In the genomic region with DNA sequence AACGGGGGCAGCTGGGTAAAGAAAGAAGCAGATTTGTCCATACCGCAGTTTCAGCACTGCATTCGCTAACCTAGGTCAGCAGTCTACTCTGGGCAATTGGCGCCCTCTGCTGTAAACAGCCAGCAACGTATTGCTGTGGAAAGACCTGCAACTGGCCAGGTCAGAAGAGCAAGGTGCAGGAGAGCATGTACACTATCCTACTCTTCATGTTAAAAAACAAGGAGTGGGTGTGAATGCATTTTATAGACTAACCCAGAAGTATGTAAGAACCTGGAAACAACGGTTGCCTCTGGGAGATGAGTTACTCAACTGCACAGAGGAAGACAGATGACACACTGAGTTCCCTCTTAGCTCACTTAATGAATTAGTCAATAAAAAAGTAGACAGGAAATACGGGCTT, we compare ENCODE assay signal across 8 cellular contexts. TPM values are rescaled to one million over a fixed set of nuclear protein-coding genes. Genes with fewer than 3 reads are reported as not detected.
A peak's percentile ranks its signal among the peaks of the same experiment; 100 is the strongest.
DNase-seq lines count a peak whose midpoint lies in the region; ATAC-seq and TF ChIP-seq lines count a peak whose summit lies in the region.

No MANE protein-coding gene starts in this region.

- H2AFZ ChIP-seq in HCT116 (ENCODE audit: low read depth, low read length, poor library complexity, severe bottlenecking) = no peak overlapping the region
- no peak overlapping the region for H2AFZ ChIP-seq in MM.1S (ENCODE audit: low read length)

- peaks cover 53% of the 10 kb centered on the region for H3K36me3 Mint-ChIP-seq in activated naive CD8-positive, alpha-beta T cell treated with anti-CD3 and anti-CD28 coated beads, Interleukin-2, amount 50 U/mL, for 24 hours (ENCODE audit: low read depth)

- peak; percentile 88 for TF ChIP-seq CTCF in GM12864 (IDR thresholded peaks at IDR 0.05; ENCODE audit: low read depth, low read length, missing control alignments)
- peak; percentile 75 to 87 (median 86) for TF ChIP-seq CTCF in HCT116 (IDR thresholded peaks at IDR 0.05 in 2 of 3, conservative IDR thresholded peaks at IDR 0.05 in 1 of 3; ENCODE audit: borderline replicate concordance in 1 of 3, insufficient read depth in 1 of 3, low read depth in 2 of 3, low read length in 2 of 3)
- TF ChIP-seq CTCF in MM.1S (IDR thresholded peaks at IDR 0.05; ENCODE audit: low read length) = peak; percentile 78

- TF ChIP-seq POLR2A in HCT116 (IDR thresholded peaks at IDR 0.05; ENCODE audit: borderline replicate concordance, extremely low read depth, insufficient read depth, insufficient read length) = no peak

- POLR2A ChIA-PET in HCT116 (lab: Charles Lee) = interaction anchor here (0.6 to 1.1 kb wide), 2 partner anchors 93 to 117 kb away, joined by 3 read pairs; no protein-coding TSS in a partner anchor

- H3K9me3 ChIP-seq in HCT116 (ENCODE audit: control insufficient read depth in 1 of 2, insufficient read depth in 1 of 2, low read depth in 1 of 2, low read length in 2 of 2) = no peaks in the 10 kb centered on the region
- no peaks in the 10 kb centered on the region for H3K9me3 ChIP-seq in MM.1S (replicated peaks; ENCODE audit: insufficient read depth, low read length)

- peak; percentile 81 for TF ChIP-seq RAD21 in HCT116 (IDR thresholded peaks at IDR 0.05; ENCODE audit: low read depth)

- ATAC-seq in HCT116 = peak; percentile 100
- ATAC-seq in activated naive CD8-positive, alpha-beta T cell treated with anti-CD3 and anti-CD28 coated beads, Interleukin-2, amount 50 U/mL, for 24 hours = peak; percentile 97
- peak; percentile 90 to 92 for ATAC-seq in left cardiac atrium
- ATAC-seq in sciatic nerve = peak; percentile 85

- H3F3A ChIP-seq in MM.1S (ENCODE audit: insufficient read depth, low read length) = no peaks in the 10 kb centered on the region

- H3K4me1 ChIP-seq in HCT116 (ENCODE audit: control insufficient read depth in 1 of 2, insufficient read depth in 2 of 2, low read length in 2 of 2) (peaks cover 0 to 15% of the 10 kb centered on the region in 2 experiments; a peak in 3 of 4 replicates), MM.1S (ENCODE audit: low read length) (peaks cover 9% of the 10 kb centered on the region)

- H3K36me3 ChIP-seq in HCT116 (ENCODE audit: control insufficient read depth in 1 of 2, insufficient read depth in 2 of 2, low read length in 2 of 2) (peaks cover 32 to 35% of the 10 kb centered on the region in 2 experiments), MM.1S (replicated peaks; ENCODE audit: insufficient read depth, low read length) (peaks cover 11% of the 10 kb centered on the region)

- H3K9me2 ChIP-seq in HCT116 (ENCODE audit: insufficient read depth) (no peaks in the 10 kb centered on the region), MM.1S (replicated peaks; ENCODE audit: insufficient read depth, low read length) (no peaks in the 10 kb centered on the region)

- H3K27ac ChIP-seq in HCT116 (ENCODE audit: low read depth, low read length) = no peak overlapping the region
- H3K27ac ChIP-seq in MM.1S (ENCODE audit: low read length) = no peak overlapping the region

- no peak overlapping the region for H3K4me3 Mint-ChIP-seq in activated naive CD8-positive, alpha-beta T cell treated with anti-CD3 and anti-CD28 coated beads, Interleukin-2, amount 50 U/mL, for 24 hours

- H3K27me3 ChIP-seq in HCT116 (ENCODE audit: insufficient read depth, low read length) = no peaks in the 10 kb centered on the region
- no peaks in the 10 kb centered on the region for H3K27me3 ChIP-seq in MM.1S (replicated peaks; ENCODE audit: insufficient read depth, low read length)

- H3K79me2 ChIP-seq in HCT116 (ENCODE audit: insufficient read depth, low read length) (peaks cover 67% of the 10 kb centered on the region), MM.1S (ENCODE audit: low read length) (peaks cover 80% of the 10 kb centered on the region)

- H3K9me3 Mint-ChIP-seq in activated naive CD8-positive, alpha-beta T cell treated with anti-CD3 and anti-CD28 coated beads, Interleukin-2, amount 50 U/mL, for 24 hours = no peaks in the 10 kb centered on the region

- H3K4me2 ChIP-seq in HCT116 (ENCODE audit: low read length) = no peak overlapping the region
- H3K4me2 ChIP-seq in MM.1S (ENCODE audit: low read depth, low read length) = no peak overlapping the region

- no peaks in the 10 kb centered on the region for H3K27me3 Mint-ChIP-seq in activated naive CD8-positive, alpha-beta T cell treated with anti-CD3 and anti-CD28 coated beads, Interleukin-2, amount 50 U/mL, for 24 hours

- no peaks in the 10 kb centered on the region for H4K20me1 ChIP-seq in HCT116 (ENCODE audit: insufficient read depth)
- peaks cover 16% of the 10 kb centered on the region; the same call in 1 of the 2 replicates for H4K20me1 ChIP-seq in MM.1S (ENCODE audit: insufficient read depth, low read length)

- CTCF ChIA-PET in HCT116 (lab: Charles Lee) = interaction anchor here (0.6 to 2.5 kb wide), 12 partner anchors 14 to 243 kb away, joined by 3 to 33 read pairs (median 4); partner anchors contain the start of gene TEKT4

- intact Hi-C loops in HCT116 (cut with micrococcal nuclease) = loop anchor here (1.0 to 2.0 kb wide), 2 partner anchors 93 to 241 kb away; no protein-coding TSS in a partner anchor
- intact Hi-C loops in left cardiac atrium (cut with DNase I) = loop anchor here in 1 of 2 donors (2.0 kb wide), 1 partner anchor 93 kb away; no protein-coding TSS in a partner anchor
- intact Hi-C loops in sciatic nerve (cut with DNase I) = no loop called here

- no peak overlapping the region for H3K4me3 ChIP-seq in GM12864 (ENCODE audit: low read depth, low read length)
- H3K4me3 ChIP-seq in HCT116 (replicated peaks in 1 of 2; ENCODE audit: low read depth in 1 of 2, low read length in 2 of 2) = no peak overlapping the region
- H3K4me3 ChIP-seq in MM.1S (ENCODE audit: low read length) = no peak overlapping the region

- BruUV-seq in HCT116 (replicated peaks; lab: Mats Ljungman, UMichigan) = no TSS peak

- DNase-seq in GM12864 (ENCODE audit: low read depth) (peak; percentile 29), HCT116 (ENCODE audit: low read depth, low spot score) (peak; percentile 45), MM.1S (peak; percentile 77), SW480 (ENCODE audit: low spot score) (peak; percentile 69), left cardiac atrium (peak; percentile 60), sciatic nerve (ENCODE audit: low spot score) (peak; percentile 76), cortex of kidney (lab: John Stamatoyannopoulos, UW) (no peak)
- DNase-seq in activated naive CD8-positive, alpha-beta T cell treated with anti-CD3 and anti-CD28 coated beads, Interleukin-2, amount 50 U/mL, for 24 hours = peak; percentile 69

- H3K9ac ChIP-seq in HCT116 (ENCODE audit: low read length) (no peak overlapping the region), MM.1S (ENCODE audit: low read length) (no peak overlapping the region)

- H3K4me1 Mint-ChIP-seq in activated naive CD8-positive, alpha-beta T cell treated with anti-CD3 and anti-CD28 coated beads, Interleukin-2, amount 50 U/mL, for 24 hours = peaks cover 34% of the 10 kb centered on the region

- RAD21 ChIA-PET in HCT116 (lab: Charles Lee; ENCODE audit: low non-redundant PET in 1 of 2, low total read pairs in 2 of 2, uncharacterized antibody in 2 of 2, unreplicated experiment in 2 of 2) = interaction anchor here (0.8 to 1.3 kb wide), 4 partner anchors 39 to 129 kb away, joined by 4 to 7 read pairs (median 6); no protein-coding TSS in a partner anchor

- no peak overlapping the region for H3K27ac Mint-ChIP-seq in activated naive CD8-positive, alpha-beta T cell treated with anti-CD3 and anti-CD28 coated beads, Interleukin-2, amount 50 U/mL, for 24 hours

TF ChIP-seq in HCT116, 20 proteins besides CTCF, POLR2A, EP300 and RAD21:
- TF ChIP-seq, protein P1, sequence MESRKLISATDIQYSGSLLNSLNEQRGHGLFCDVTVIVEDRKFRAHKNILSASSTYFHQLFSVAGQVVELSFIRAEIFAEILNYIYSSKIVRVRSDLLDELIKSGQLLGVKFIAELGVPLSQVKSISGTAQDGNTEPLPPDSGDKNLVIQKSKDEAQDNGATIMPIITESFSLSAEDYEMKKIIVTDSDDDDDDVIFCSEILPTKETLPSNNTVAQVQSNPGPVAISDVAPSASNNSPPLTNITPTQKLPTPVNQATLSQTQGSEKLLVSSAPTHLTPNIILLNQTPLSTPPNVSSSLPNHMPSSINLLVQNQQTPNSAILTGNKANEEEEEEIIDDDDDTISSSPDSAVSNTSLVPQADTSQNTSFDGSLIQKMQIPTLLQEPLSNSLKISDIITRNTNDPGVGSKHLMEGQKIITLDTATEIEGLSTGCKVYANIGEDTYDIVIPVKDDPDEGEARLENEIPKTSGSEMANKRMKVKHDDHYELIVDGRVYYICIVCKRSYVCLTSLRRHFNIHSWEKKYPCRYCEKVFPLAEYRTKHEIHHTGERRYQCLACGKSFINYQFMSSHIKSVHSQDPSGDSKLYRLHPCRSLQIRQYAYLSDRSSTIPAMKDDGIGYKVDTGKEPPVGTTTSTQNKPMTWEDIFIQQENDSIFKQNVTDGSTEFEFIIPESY (IDR thresholded peaks at IDR 0.05; ENCODE audit: extremely low read depth, insufficient replicate concordance, low read length) = no peak
- TF ChIP-seq ZFX (IDR thresholded peaks at IDR 0.05) (no peak), SP1 (IDR thresholded peaks at IDR 0.05; ENCODE audit: low read depth) (no peak), CBX3 (IDR thresholded peaks at IDR 0.05; ENCODE audit: low read depth) (no peak; the same call in 1 of the 2 replicates), ELF1 (IDR thresholded peaks at IDR 0.05; ENCODE audit: borderline replicate concordance, low read depth) (no peak), FOSL1 (IDR thresholded peaks at IDR 0.05; ENCODE audit: low read depth) (no peak), YY1 (IDR thresholded peaks at IDR 0.05; ENCODE audit: extremely low read depth, insufficient replicate concordance, low read depth, low read length) (no peak), CEBPB (IDR thresholded peaks at IDR 0.05; ENCODE audit: low read depth) (no peak), ZNF274 (IDR thresholded peaks at IDR 0.05; ENCODE audit: low read depth, low read length) (no peak), JUND (IDR thresholded peaks at IDR 0.05) (no peak), SIN3A (IDR thresholded peaks at IDR 0.05; ENCODE audit: low read depth) (no peak)
TF ChIP-seq in HCT116: peak in this region for 0.

RNA-seq across cellular contexts. Expression of gene MRPS5, which starts 6.2 kb away (rescaled TPM):
- 70.6 TPM for total RNA-seq in HCT116 (2021; ENCODE audit: unreplicated experiment)
- polyA plus RNA-seq in HCT116 (2012) = 63.3 and 67.9 TPM in 2 replicates
- 10 to 100 TPM; 56.0 to 56.5 TPM for total RNA-seq in left cardiac atrium
- 49.1 TPM for total RNA-seq in sciatic nerve

RNA-seq across cellular contexts. Expression of gene ZNF514, which starts 44.2 kb away (rescaled TPM):
- total RNA-seq in HCT116 (2021; ENCODE audit: unreplicated experiment) (8.5 TPM), left cardiac atrium (10 to 100 TPM; 11.7 to 13.8 TPM), sciatic nerve (32.9 TPM)
- polyA plus RNA-seq in HCT116 (2012) = 4.3 and 5.0 TPM in 2 replicates

RNA-seq across cellular contexts. Expression of gene ZNF2, which starts 50.2 kb away (rescaled TPM):
- 3.4 TPM for total RNA-seq in HCT116 (2021; ENCODE audit: unreplicated experiment)
- 2.1 and 3.1 TPM in 2 replicates for polyA plus RNA-seq in HCT116 (2012)
- 1 to 10 TPM; 3.0 to 4.2 TPM for total RNA-seq in left cardiac atrium
- total RNA-seq in sciatic nerve = 4.7 TPM
